ENCODE assay signal across 8 cellular contexts in genomic region chr18:24426073-24426397, GRCh38. TPM values are rescaled to one million over a fixed set of nuclear protein-coding genes. Genes with fewer than 3 reads are reported as not detected.
DNase-seq lines count a peak whose midpoint lies in the region; ATAC-seq and TF ChIP-seq lines count a peak whose summit lies in the region.

No MANE protein-coding gene starts in this region.

- H3K27me3 Mint-ChIP-seq in activated CD4-positive, alpha-beta T cell treated with anti-CD3 and anti-CD28 coated beads, Interleukin-2, amount 10 ng/mL, durations not matched to agents 7 days and 5 days: peaks cover 21% of the 10 kb centered on the region

- H3K4me1 Mint-ChIP-seq in activated CD4-positive, alpha-beta T cell treated with anti-CD3 and anti-CD28 coated beads, Interleukin-2, amount 10 ng/mL, durations not matched to agents 7 days and 5 days: peaks cover 21% of the 10 kb centered on the region

- H3K27ac Mint-ChIP-seq in activated CD4-positive, alpha-beta T cell treated with anti-CD3 and anti-CD28 coated beads, Interleukin-2, amount 10 ng/mL, durations not matched to agents 7 days and 5 days: peak overlapping the region; percentile 86

- in situ Hi-C loops in astrocyte of the spinal cord (cut with HindIII; ENCODE audit: low sequenced_read_pairs): no loop called here

- 41% methylated on average over 10 of the region's 11 CpGs for WGBS in right lobe of liver (ENCODE audit: insufficient coverage, low coverage, low lambda C conversion rate, missing lambda C conversion rate)
- WGBS in testis, 2 donors: 27 to 28% methylated on average over 11 of the region's 11 CpGs

- H3K36me3 ChIP-seq in right lobe of liver (peaks cover 0 to 3% (median 0%) of the 10 kb centered on the region in 4 donors), testis (ENCODE audit: low read depth, missing control alignments) (no peaks in the 10 kb centered on the region)

- ATAC-seq in right lobe of liver (no peak), GM18858 (IDR thresholded peaks at IDR 0.05; ENCODE audit: unreplicated experiment) (no peak)

- intact Hi-C loops in right lobe of liver (cut with DNase I) (no loop called here), testis (cut with DNase I; ENCODE audit: low total_unique reads) (no loop called here)

- peaks cover 18% of the 10 kb centered on the region for H3K9me3 Mint-ChIP-seq in activated CD4-positive, alpha-beta T cell treated with anti-CD3 and anti-CD28 coated beads, Interleukin-2, amount 10 ng/mL, durations not matched to agents 7 days and 5 days

- peak overlapping the region; percentile 52 for H3K4me3 ChIP-seq in astrocyte of the spinal cord (ENCODE audit: low read depth, low read length)
- peak overlapping the region; percentile 71 to 97 (median 76) for H3K4me3 ChIP-seq in right lobe of liver
- peak overlapping the region; percentile 84 for H3K4me3 ChIP-seq in testis

- CTCF ChIA-PET in activated CD4-positive, alpha-beta T cell treated with anti-CD3 and anti-CD28 coated beads, Interleukin-2, amount 10 ng/mL, durations not matched to agents 7 days and 5 days (lab: Charles Lee): no interaction called here

- peak overlapping the region; percentile 73 for H3K4me3 Mint-ChIP-seq in activated CD4-positive, alpha-beta T cell treated with anti-CD3 and anti-CD28 coated beads, Interleukin-2, amount 10 ng/mL, durations not matched to agents 7 days and 5 days

- H3K4me1 ChIP-seq in right lobe of liver: peaks cover 0 to 12% (median 3%) of the 10 kb centered on the region in 4 donors
- peaks cover 20% of the 10 kb centered on the region for H3K4me1 ChIP-seq in testis

- H3K36me3 Mint-ChIP-seq in activated CD4-positive, alpha-beta T cell treated with anti-CD3 and anti-CD28 coated beads, Interleukin-2, amount 10 ng/mL, durations not matched to agents 7 days and 5 days (ENCODE audit: low read depth): peaks cover 24% of the 10 kb centered on the region

- no peak for TF ChIP-seq POLR2A in right lobe of liver (IDR thresholded peaks at IDR 0.05)
- TF ChIP-seq POLR2A in testis (IDR thresholded peaks at IDR 0.05): no peak

- H3K9me3 ChIP-seq in right lobe of liver: no peaks in the 10 kb centered on the region
- no peaks in the 10 kb centered on the region for H3K9me3 ChIP-seq in testis

- TF ChIP-seq CTCF in astrocyte of the spinal cord (IDR thresholded peaks at IDR 0.05; ENCODE audit: low read depth, low read length): no peak
- no peak for TF ChIP-seq CTCF in right lobe of liver (IDR thresholded peaks at IDR 0.05)
- TF ChIP-seq CTCF in testis (IDR thresholded peaks at IDR 0.05): no peak

- no peaks in the 10 kb centered on the region for H3K27me3 ChIP-seq in right lobe of liver
- no peaks in the 10 kb centered on the region for H3K27me3 ChIP-seq in testis

- POLR2A ChIA-PET in activated CD4-positive, alpha-beta T cell treated with anti-CD3 and anti-CD28 coated beads, Interleukin-2, amount 10 ng/mL, durations not matched to agents 7 days and 5 days (lab: Charles Lee): no interaction called here

- DNase-seq in activated CD4-positive, alpha-beta T cell treated with anti-CD3 and anti-CD28 coated beads, Interleukin-2, amount 10 ng/mL, durations not matched to agents 7 days and 5 days: no peak
- no peak for DNase-seq in activated CD4-positive, alpha-beta T cell treated with anti-CD3 and anti-CD28 coated beads, Interleukin-2, amount 50 U/mL, for 48 hours
- DNase-seq in astrocyte of the spinal cord (ENCODE audit: low read depth, low spot score) (no peak), right lobe of liver (no peak), testis (no peak), NCI-H1694 treated with DMSO at 0.1 percent for 48 hours (lab: John Stamatoyannopoulos, UW) (no peak), DMS53 (lab: John Stamatoyannopoulos, UW) (no peak)

- peak overlapping the region in 2 of 3 donors; percentile 66 to 74 for H3K27ac ChIP-seq in right lobe of liver
- peak overlapping the region; percentile 78 to 89 for H3K27ac ChIP-seq in testis

RNA-seq across cellular contexts. Expression of gene IMPACT, which starts 0.4 kb away (rescaled TPM):
- total RNA-seq in activated CD4-positive, alpha-beta T cell treated with anti-CD3 and anti-CD28 coated beads, Interleukin-2, amount 10 ng/mL, durations not matched to agents 7 days and 5 days: 1 to 10 TPM; 9.3 TPM
- total RNA-seq in right lobe of liver (10 to 100 TPM; 10.4 to 18.1 (median 13.9) TPM), testis (10 to 100 TPM; 49.0 to 50.4 TPM)
- polyA plus RNA-seq in testis (ENCODE audit: insufficient read depth, low read depth, low replicate concordance): 59.7 TPM

RNA-seq across cellular contexts. Expression of gene OSBPL1A, which starts 28.4 kb away (rescaled TPM):
- total RNA-seq in activated CD4-positive, alpha-beta T cell treated with anti-CD3 and anti-CD28 coated beads, Interleukin-2, amount 10 ng/mL, durations not matched to agents 7 days and 5 days: 1 to 10 TPM in 1 of 2 experiments, under 1 TPM in 1; 1.00 to 1.4 TPM
- 10 to 100 TPM in 4 of 6 experiments, 1 to 10 TPM in 2; 4.1 to 14.6 (median 14.0) TPM for total RNA-seq in right lobe of liver
- 10 to 100 TPM; 43.8 to 45.0 TPM for total RNA-seq in testis
- polyA plus RNA-seq in testis (ENCODE audit: insufficient read depth, low read depth, low replicate concordance): 32.0 TPM

RNA-seq across cellular contexts. Expression of gene HRH4, which starts 34.4 kb away (rescaled TPM):
- total RNA-seq in activated CD4-positive, alpha-beta T cell treated with anti-CD3 and anti-CD28 coated beads, Interleukin-2, amount 10 ng/mL, durations not matched to agents 7 days and 5 days: under 1 TPM; 0.07 to 0.21 TPM
- total RNA-seq in right lobe of liver (under 1 TPM; 0.06 to 0.32 (median 0.10) TPM), testis (under 1 TPM; 0.37 to 0.39 TPM)
- 0.42 TPM for polyA plus RNA-seq in testis (ENCODE audit: insufficient read depth, low read depth, low replicate concordance)
